Comparison of ENCODE assay signal across 1 cellular context in the genomic region with DNA sequence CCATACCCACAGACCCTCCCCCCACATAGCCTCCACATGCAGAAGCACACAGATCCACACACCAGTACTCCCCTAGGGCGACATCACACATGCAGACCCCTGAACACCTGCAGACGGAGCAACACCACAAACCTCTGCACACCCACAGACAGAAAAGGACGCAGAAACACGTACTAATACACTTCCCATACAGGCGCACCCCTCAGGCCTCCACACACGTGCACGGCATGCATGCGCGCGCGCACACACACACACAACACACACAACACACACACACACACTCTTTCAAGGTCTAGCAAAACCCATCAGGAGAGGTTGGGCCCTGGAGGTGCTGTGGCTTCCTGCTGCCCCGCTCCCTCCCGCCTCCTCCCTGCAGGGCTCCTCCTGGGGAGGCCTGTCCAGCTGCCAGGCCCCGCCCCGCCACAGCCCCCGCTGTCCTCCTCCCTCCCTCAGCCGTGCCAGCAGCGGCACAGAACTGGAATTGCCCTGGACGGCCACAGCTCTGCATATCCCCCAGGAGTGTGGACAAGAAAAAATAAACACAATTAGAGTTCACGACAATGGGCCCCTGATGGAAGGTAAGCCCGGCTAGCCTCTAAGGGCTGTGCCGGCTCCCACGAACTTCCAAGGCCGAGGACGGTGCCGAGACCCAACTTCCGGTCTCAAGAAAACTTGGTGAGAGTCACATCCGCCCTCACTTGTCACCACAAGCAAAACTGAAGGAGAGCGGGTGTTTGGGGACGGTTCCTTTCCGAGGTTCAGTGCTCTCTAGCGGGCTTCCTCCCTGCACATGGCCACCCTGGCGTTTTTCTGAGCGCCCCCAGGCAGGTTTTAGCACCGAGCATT.
TF ChIP-seq lines count a peak whose summit lies in the region.

No MANE protein-coding gene starts in this region.

TF ChIP-seq in SK-N-SH, 30 proteins besides CTCF, POLR2A, EP300 and RAD21 (continued from another document):
- TF ChIP-seq PBX3 (IDR thresholded peaks at IDR 0.05) (no peak), ELF1 (IDR thresholded peaks at IDR 0.05) (peak; percentile 59), RFX5 (IDR thresholded peaks at IDR 0.05; ENCODE audit: low read length) (no peak), TCF12 (IDR thresholded peaks at IDR 0.05) (peak; percentile 3; the same call in 1 of the 2 replicates), NRF1 (IDR thresholded peaks at IDR 0.05; ENCODE audit: low read depth, low read length) (peak; percentile 23; the same call in 1 of the 2 replicates), FOXJ3 (CRISPR knock-in tag; IDR thresholded peaks at IDR 0.05) (peak; percentile 9; the same call in 1 of the 2 replicates), YY1 (IDR thresholded peaks at IDR 0.05; ENCODE audit: low read depth) (peak; percentile 35; the same call in 1 of the 2 replicates), TEAD4 (IDR thresholded peaks at IDR 0.05; ENCODE audit: borderline replicate concordance, insufficient read depth) (0 out of 2 replicates have a peak, but pooled peaks have one; percentile 37), MAX (IDR thresholded peaks at IDR 0.05; ENCODE audit: low read depth) (peak; percentile 67), SIN3A (IDR thresholded peaks at IDR 0.05; ENCODE audit: borderline replicate concordance, low read depth, low read length) (peak; percentile 58; the same call in 1 of the 2 replicates)
